8 cellular contexts compared by ENCODE assay signal in genomic region chr15:45402162-45402954, GRCh38. TPM values are rescaled to one million over a fixed set of nuclear protein-coding genes. Genes with fewer than 3 reads are reported as not detected.
A peak's percentile ranks its signal among the peaks of the same experiment; 100 is the strongest.
DNase-seq lines count a peak whose midpoint lies in the region; ATAC-seq and TF ChIP-seq lines count a peak whose summit lies in the region.

No MANE protein-coding gene starts in this region.

- DNase-seq in DMS153 (lab: John Stamatoyannopoulos, UW) (peak; percentile 89), OCI-M1 (lab: John Stamatoyannopoulos, UW) (peak; percentile 99), activated T-cell treated with anti-CD3 and anti-CD28 coated beads for 48 hours (ENCODE audit: low read depth) (peak; percentile 90), epithelial cell of proximal tubule (ENCODE audit: low read depth) (peak; percentile 90), mucosa of descending colon (peak; percentile 96 to 98 (median 97))
- DNase-seq in stimulated activated CD8-positive, alpha-beta memory T cell treated with anti-CD3 and anti-CD28 coated beads, Interleukin-4, amount 100 ng/mL, for 1 hour (ENCODE audit: low read depth in 2 of 2, low spot score in 1 of 2), result peak; percentile 90 to 93

- no peaks in the 10 kb centered on the region for H3K36me3 Mint-ChIP-seq in IgD-negative memory B cell

- H3K27ac Mint-ChIP-seq in IgD-negative memory B cell, result peak overlapping the region; percentile 91 to 100 (median 97)

- H3K9me3 Mint-ChIP-seq in IgD-negative memory B cell, result no peaks in the 10 kb centered on the region

- no peaks in the 10 kb centered on the region for H3K27me3 Mint-ChIP-seq in IgD-negative memory B cell

- peaks cover 22% of the 10 kb centered on the region for H3K4me1 ChIP-seq in mucosa of descending colon (ENCODE audit: low read depth)

- no peaks in the 10 kb centered on the region for H3K9me3 ChIP-seq in mucosa of descending colon

- H3K4me3 Mint-ChIP-seq in IgD-negative memory B cell, result peak overlapping the region; percentile 92 to 98 (median 96)

- H3K4me3 ChIP-seq in epithelial cell of proximal tubule (ENCODE audit: low read depth, low read length) (peak overlapping the region; percentile 85), mucosa of descending colon (peak overlapping the region; percentile 96)

- peaks cover 19 to 31% (median 29%) of the 10 kb centered on the region in 3 donors for H3K4me1 Mint-ChIP-seq in IgD-negative memory B cell

- TF ChIP-seq CTCF in epithelial cell of proximal tubule (conservative IDR thresholded peaks at IDR 0.05; ENCODE audit: low read depth, low read length) (no peak), mucosa of descending colon (IDR thresholded peaks at IDR 0.05) (no peak)

- no peaks in the 10 kb centered on the region for H3K36me3 ChIP-seq in mucosa of descending colon (ENCODE audit: low read depth)

- ATAC-seq in GM21576 (IDR thresholded peaks at IDR 0.05; ENCODE audit: unreplicated experiment), result peak; percentile 84
- ATAC-seq in mucosa of descending colon, result peak; percentile 95

- intact Hi-C loops in mucosa of descending colon (cut with DNase I, micrococcal nuclease), result loop anchor here in 1 of 2 donors (10.0 kb wide), 1 partner anchor 198 kb away; no protein-coding TSS in a partner anchor

RNA-seq across cellular contexts. Expression of gene GATM, which starts 24.0 kb away (rescaled TPM):
- polyA plus RNA-seq in IgD-negative memory B cell, result 17.8 TPM
- total RNA-seq in epithelial cell of proximal tubule (4.7 and 9.9 TPM in 2 replicates), mucosa of descending colon (10 to 100 TPM in 1 of 3 donors, 1 to 10 TPM in 2; 7.7 to 21.2 (median 8.9) TPM)

Comparison
In these comparisons a context has a peak if more than half of its experiments do, and no peak if none do; other contexts are left out.
1. Peak in every context shown above with its lines: DNase-seq, ATAC-seq and H3K4me3 ChIP-seq.